Comparison of ENCODE assay signal across 1 cellular context in genomic region chr4:75672461-75673026, GRCh38.
TF ChIP-seq lines count a peak whose summit lies in the region.

No MANE protein-coding gene starts in this region.

TF ChIP-seq in HepG2, 621 proteins besides CTCF, POLR2A, EP300 and RAD21 (continued from another document):
- TF ChIP-seq TOPORS (CRISPR knock-in tag; IDR thresholded peaks at IDR 0.05) (0 out of 2 replicates have a peak, but pooled peaks have one; percentile 43), FLYWCH1 (CRISPR knock-in tag; IDR thresholded peaks at IDR 0.05) (no peak), IRX3 (CRISPR knock-in tag; IDR thresholded peaks at IDR 0.05; ENCODE audit: borderline replicate concordance, low read depth) (no peak), ZNF709 (CRISPR knock-in tag; IDR thresholded peaks at IDR 0.05) (no peak), ZNF558 (CRISPR knock-in tag; IDR thresholded peaks at IDR 0.05; ENCODE audit: borderline replicate concordance) (0 out of 2 replicates have a peak, but pooled peaks have one; percentile 33), SETDB1 (CRISPR knock-in tag; IDR thresholded peaks at IDR 0.05; ENCODE audit: borderline replicate concordance) (no peak), ZNF646 (CRISPR knock-in tag; IDR thresholded peaks at IDR 0.05) (0 out of 2 replicates have a peak, but pooled peaks have one; percentile 53)
